ENCODE assay signal across 10 cellular contexts in genomic region chr1:45009296-45009865, GRCh38. TPM values are rescaled to one million over a fixed set of nuclear protein-coding genes. Genes with fewer than 3 reads are reported as not detected.
DNase-seq lines count a peak whose midpoint lies in the region; ATAC-seq, FAIRE-seq and TF ChIP-seq lines count a peak whose summit lies in the region.
"Had no signal": no experiment of that assay in that cellular context is flagged by ENCODE, and none has a peak within 500 bp of the region (broad histone marks: within the 10 kb centered on the region; RNA-seq: fewer than 3 reads in every experiment).

No MANE protein-coding gene starts in this region.

- H3K79me1 ChIP-seq in H1 (ENCODE audit: low read depth, low read length), result no peaks in the 10 kb centered on the region

- H3K9me3 ChIP-seq in Caco-2, result no peaks in the 10 kb centered on the region
- H3K9me3 ChIP-seq in H1 (ENCODE audit: insufficient read depth in 2 of 2, low read depth in 1 of 2, low read length in 1 of 2), result no peaks in the 10 kb centered on the region
- no peaks in the 10 kb centered on the region for H3K9me3 ChIP-seq in parathyroid adenoma (ENCODE audit: control insufficient read depth, low read length)

- H3K23ac ChIP-seq in H1 (ENCODE audit: insufficient read length), result no peak overlapping the region

- no peak overlapping the region for H3K14ac ChIP-seq in H1 (ENCODE audit: insufficient read length)

- H4K91ac ChIP-seq in H1 (replicated peaks; ENCODE audit: insufficient read length, low read length), result no peak overlapping the region

- no peak overlapping the region for H2BK20ac ChIP-seq in H1 (ENCODE audit: low read length)

- no peak overlapping the region for H2BK120ac ChIP-seq in H1 (replicated peaks; ENCODE audit: low read depth, low read length)

- H3K36me3 Mint-ChIP-seq in Caco-2 (ENCODE audit: insufficient read depth, unreplicated experiment), result peaks cover 15% of the 10 kb centered on the region
- peaks cover 46% of the 10 kb centered on the region for H3K36me3 Mint-ChIP-seq in T-cell

- H3K27me3 ChIP-seq in Caco-2 (replicated peaks; ENCODE audit: control insufficient read depth, insufficient read depth, low read length) (no peaks in the 10 kb centered on the region), H1 (replicated peaks in 1 of 4; ENCODE audit: control insufficient read depth in 3 of 4, extremely low read depth in 1 of 4, insufficient read depth in 3 of 4, low read length in 3 of 4) (no peaks in the 10 kb centered on the region), parathyroid adenoma (ENCODE audit: control insufficient read depth, insufficient read depth, low read length) (no peaks in the 10 kb centered on the region)

- H3K4me2 ChIP-seq in H1 (ENCODE audit: insufficient read depth in 1 of 2, low read depth in 2 of 2, low read length in 2 of 2) (peak overlapping the region; percentile 83 to 97; a peak in 2 of 4 replicates), parathyroid adenoma (ENCODE audit: low read length) (peak overlapping the region; percentile 99)

- H3K36me3 ChIP-seq in Caco-2 (ENCODE audit: control insufficient read depth, insufficient read depth, low read length), result no peaks in the 10 kb centered on the region
- peaks cover 5 to 25% (median 9%) of the 10 kb centered on the region in 4 experiments; a peak in 7 of 8 replicates for H3K36me3 ChIP-seq in H1 (ENCODE audit: control insufficient read depth in 2 of 4, insufficient read depth in 4 of 4, low read length in 3 of 4)
- H3K36me3 ChIP-seq in parathyroid adenoma (ENCODE audit: control insufficient read depth, insufficient read depth, low read length), result no peaks in the 10 kb centered on the region

- TF ChIP-seq CTCF in Caco-2 (IDR thresholded peaks at IDR 0.05; ENCODE audit: insufficient read depth in 1 of 2, low read depth in 1 of 2, low read length in 1 of 2, severe bottlenecking in 1 of 2, unreplicated experiment in 1 of 2), result no peak
- TF ChIP-seq CTCF in H1 (IDR thresholded peaks at IDR 0.05; ENCODE audit: control extremely low read depth in 1 of 3, insufficient read depth in 1 of 3, low read depth in 1 of 3, low read length in 3 of 3), result no peak
- no peak for TF ChIP-seq CTCF in parathyroid adenoma (IDR thresholded peaks at IDR 0.05)

- H3K9ac ChIP-seq in H1 (replicated peaks in 1 of 4; ENCODE audit: extremely low read depth in 1 of 4, low read depth in 3 of 4, low read length in 3 of 4) (no peak overlapping the region), parathyroid adenoma (no peak overlapping the region)

- H3K27me3 Mint-ChIP-seq in Caco-2 (ENCODE audit: insufficient read depth, unreplicated experiment), result no peaks in the 10 kb centered on the region
- H3K27me3 Mint-ChIP-seq in T-cell, result no peaks in the 10 kb centered on the region

- H3K4me1 ChIP-seq in Caco-2, result peaks cover 4% of the 10 kb centered on the region; the same call in 1 of the 2 replicates
- peaks cover 5 to 10% (median 6%) of the 10 kb centered on the region in 4 experiments; a peak in 6 of 7 replicates for H3K4me1 ChIP-seq in H1 (replicated peaks in 1 of 4; ENCODE audit: control insufficient read depth in 3 of 4, insufficient read depth in 4 of 4, low read length in 3 of 4)
- peaks cover 4% of the 10 kb centered on the region for H3K4me1 ChIP-seq in parathyroid adenoma

- H3K23me2 ChIP-seq in H1 (ENCODE audit: low read depth, low read length), result peaks cover 10% of the 10 kb centered on the region

- no peak overlapping the region for H3K4me3 ChIP-seq in Caco-2 (ENCODE audit: low read depth, low read length)
- no peak overlapping the region; a peak in 1 of 8 replicates for H3K4me3 ChIP-seq in H1 (ENCODE audit: extremely low read depth in 1 of 4, insufficient read depth in 2 of 4, low read depth in 3 of 4, low read length in 4 of 4)
- peak overlapping the region; percentile 87 for H3K4me3 ChIP-seq in parathyroid adenoma (ENCODE audit: low read depth, low read length)

- H4K8ac ChIP-seq in H1 (ENCODE audit: extremely low read depth, insufficient read depth, low read length), result no peak overlapping the region; the same call in 1 of the 2 replicates

- intact Hi-C loops in Caco-2 (cut with micrococcal nuclease; ENCODE audit: unreplicated experiment), result no loop called here

- no peak overlapping the region for H2BK5ac ChIP-seq in H1 (ENCODE audit: low read depth, low read length)

- ATAC-seq in T-cell (replicated peaks in 1 of 4), result no peak

- POLR2A ChIA-PET in Caco-2 (lab: Charles Lee), result no interaction called here
- POLR2A ChIA-PET in T-cell (lab: Charles Lee), result no interaction called here
- POLR2A ChIA-PET in H1 (lab: Charles Lee; ENCODE audit: partially characterized antibody), result interaction anchor here (1.0 to 3.8 kb wide), 6 partner anchors 13 to 331 kb away, joined by 3 to 26 read pairs (median 4); partner anchors contain the start of genes MUTYH and TOE1

- no peak overlapping the region for H3K18ac ChIP-seq in H1 (ENCODE audit: extremely low read depth, low read length)

- H3K27ac ChIP-seq in H1 (ENCODE audit: low read depth, low read length) (no peak overlapping the region), parathyroid adenoma (no peak overlapping the region)

- H2AK5ac ChIP-seq in H1 (ENCODE audit: low read depth, low read length), result no peak overlapping the region

- H3K27ac Mint-ChIP-seq in Caco-2 (ENCODE audit: unreplicated experiment), result no peak overlapping the region
- H3K27ac Mint-ChIP-seq in T-cell, result peak overlapping the region; percentile 81 to 84

- H3K79me2 ChIP-seq in H1 (ENCODE audit: control insufficient read depth in 1 of 2, insufficient read depth in 2 of 2, low read length in 2 of 2) (no peaks in the 10 kb centered on the region; a peak in 1 of 4 replicates), parathyroid adenoma (no peaks in the 10 kb centered on the region)

- 91% methylated on average over 11 of the region's 11 CpGs; no CpG with 5 or more reads in 1 of the 2 experiments for WGBS in H1 (ENCODE audit: extremely low coverage in 1 of 2, insufficient coverage in 1 of 2, insufficient read length in 1 of 2, insufficient replicate concordance in 2 of 2, low coverage in 1 of 2, low lambda C conversion rate in 2 of 2, missing lambda C conversion rate in 1 of 2), 2 experiments

- CTCF ChIA-PET in Caco-2 (lab: Charles Lee) (interaction anchor here (0.6 kb wide), 1 partner anchor 294 kb away, joined by 4 read pairs; no protein-coding TSS in a partner anchor), T-cell (lab: Charles Lee) (no interaction called here), H1 (lab: Charles Lee; ENCODE audit: partially characterized antibody) (interaction anchor here (0.6 to 15.4 kb wide), 7 partner anchors 9 to 483 kb away, joined by 3 to 424 read pairs (median 6); partner anchors contain the start of gene TESK2)

- H3K9me3 Mint-ChIP-seq in Caco-2 (ENCODE audit: unreplicated experiment) (no peaks in the 10 kb centered on the region), T-cell (no peaks in the 10 kb centered on the region)

- H2BK12ac ChIP-seq in H1 (ENCODE audit: low read depth, low read length), result no peak overlapping the region

- no peak for TF ChIP-seq RAD21 in H1 (IDR thresholded peaks at IDR 0.05 in 1 of 2, conservative IDR thresholded peaks at IDR 0.05 in 1 of 2; ENCODE audit: low read depth in 2 of 2, low read length in 2 of 2)

- H2BK15ac ChIP-seq in H1 (ENCODE audit: low read length), result no peak overlapping the region

- TF ChIP-seq EP300 in H1 (IDR thresholded peaks at IDR 0.05; ENCODE audit: borderline replicate concordance in 1 of 2, low read depth in 2 of 2, low read length in 2 of 2), result no peak

- no TSS peak for BruUV-seq in Caco-2 (replicated peaks; lab: Mats Ljungman, UMichigan)

- no peak overlapping the region for H2AFZ ChIP-seq in H1 (ENCODE audit: low read length)
- no peak overlapping the region for H2AFZ ChIP-seq in parathyroid adenoma

- TF ChIP-seq POLR2A in H1 (IDR thresholded peaks at IDR 0.05; ENCODE audit: control extremely low read depth in 1 of 2, low read depth in 2 of 2, low read length in 2 of 2), result no peak

- peaks cover 0 to 6% of the 10 kb centered on the region in 2 experiments for H4K20me1 ChIP-seq in H1 (replicated peaks in 1 of 2; ENCODE audit: control insufficient read depth in 1 of 2, insufficient read depth in 2 of 2, low read length in 2 of 2)

- DNase-seq in Caco-2 (no peak), T-cell (no peak), H1 (ENCODE audit: low read depth in 1 of 2, low spot score in 2 of 2) (no peak), cerebellar cortex (ENCODE audit: low spot score) (no peak), NCI-H187 treated with DMSO at 0.1 percent for 48 hours (lab: John Stamatoyannopoulos, UW) (no peak), pons (ENCODE audit: low spot score) (no peak)
- no peak for DNase-seq in activated CD4-positive, alpha-beta T cell treated with anti-CD3 and anti-CD28 coated beads for 1 hour
- DNase-seq: activated gamma-delta T cell, NCI-H2227 treated with DMSO at 0.1 percent for 48 hours had no signal

- no peak overlapping the region for H4K5ac ChIP-seq in H1 (ENCODE audit: insufficient read length, low read depth, low read length)

- H3K4ac ChIP-seq in H1 (replicated peaks; ENCODE audit: insufficient read length, low read depth, low read length), result no peak overlapping the region

- H3K4me1 Mint-ChIP-seq in Caco-2 (ENCODE audit: low read depth, unreplicated experiment), result no peaks in the 10 kb centered on the region
- H3K4me1 Mint-ChIP-seq in T-cell, result peaks cover 47 to 51% (median 49%) of the 10 kb centered on the region in 3 donors

- peak overlapping the region; percentile 71 for H3K4me3 Mint-ChIP-seq in Caco-2 (ENCODE audit: unreplicated experiment)
- peak overlapping the region; percentile 81 to 94 (median 90) for H3K4me3 Mint-ChIP-seq in T-cell

- no peak for FAIRE-seq in H1 (lab: Jason Lieb, UNC)

- no peak overlapping the region for H3K56ac ChIP-seq in H1 (replicated peaks; ENCODE audit: insufficient read length, low read depth, low read length)

RNA-seq across cellular contexts. Expression of gene HECTD3, which starts 1.7 kb away (rescaled TPM):
- total RNA-seq in Caco-2 (2022) (28.8 and 29.4 TPM in 2 replicates), T-cell (10 to 100 TPM; 41.5 to 59.8 (median 55.4) TPM)
- 31.1 and 32.9 TPM in 2 replicates for total RNA-seq in H1 (2021; fragmentation: NEBNext Ultra II Directional; extraction: Animal tissue kit (Norgen Biotek cat#: 25700))
- polyA plus RNA-seq in H1 (2011; rRNA removed), result 51.6 and 52.7 TPM in 2 replicates
- polyA plus RNA-seq in H1 (2011; cell fraction: cytosol; rRNA removed), result 36.1 TPM
- polyA plus RNA-seq in H1 (2011; cell fraction: nucleus; rRNA removed), result 54.0 TPM
- 31.5 to 38.4 TPM (median 36.8 TPM) in 4 replicates for polyA plus RNA-seq in H1 (2012, experiment 1 of 2)
- polyA plus RNA-seq in H1 (2012, experiment 2 of 2), result 40.8 TPM
- polyA plus RNA-seq in H1 (2013, experiment 1 of 2), result 23.2 TPM
- polyA plus RNA-seq in H1 (2013, experiment 2 of 2), result 22.1 TPM
- polyA minus RNA-seq in H1 (2011; rRNA and poly(A)+ RNA removed), result 48.2 and 48.8 TPM in 2 replicates
- polyA minus RNA-seq in H1 (2011; cell fraction: cytosol; rRNA and poly(A)+ RNA removed), result 21.4 TPM
- polyA minus RNA-seq in H1 (2011; cell fraction: nucleus; rRNA and poly(A)+ RNA removed), result 14.6 TPM

RNA-seq across cellular contexts. Expression of gene UROD, which starts 2.7 kb away (rescaled TPM):
- 44.8 and 54.3 TPM in 2 replicates for total RNA-seq in Caco-2 (2022)
- total RNA-seq in T-cell, result 10 to 100 TPM; 52.0 to 58.6 (median 57.3) TPM
- 86.6 TPM in 2 replicates for total RNA-seq in H1 (2021; fragmentation: NEBNext Ultra II Directional; extraction: Animal tissue kit (Norgen Biotek cat#: 25700))
- 210 and 220 TPM in 2 replicates for polyA plus RNA-seq in H1 (2011; rRNA removed)
- 197 TPM for polyA plus RNA-seq in H1 (2011; cell fraction: cytosol; rRNA removed)
- 231 TPM for polyA plus RNA-seq in H1 (2011; cell fraction: nucleus; rRNA removed)
- 81.1 to 107 TPM (median 105 TPM) in 4 replicates for polyA plus RNA-seq in H1 (2012, experiment 1 of 2)
- 151 TPM for polyA plus RNA-seq in H1 (2012, experiment 2 of 2)
- 73.5 TPM for polyA plus RNA-seq in H1 (2013, experiment 1 of 2)
- polyA plus RNA-seq in H1 (2013, experiment 2 of 2), result 69.4 TPM
- polyA minus RNA-seq in H1 (2011; rRNA and poly(A)+ RNA removed), result 111 and 119 TPM in 2 replicates
- polyA minus RNA-seq in H1 (2011; cell fraction: cytosol; rRNA and poly(A)+ RNA removed), result 44.8 TPM
- polyA minus RNA-seq in H1 (2011; cell fraction: nucleus; rRNA and poly(A)+ RNA removed), result 58.1 TPM

RNA-seq across cellular contexts. Expression of gene EIF2B3, which starts 23.0 kb away (rescaled TPM):
- total RNA-seq in Caco-2 (2022) (22.5 and 24.3 TPM in 2 replicates), T-cell (10 to 100 TPM; 14.6 to 18.3 (median 15.5) TPM)
- 31.2 and 34.5 TPM in 2 replicates for total RNA-seq in H1 (2021; fragmentation: NEBNext Ultra II Directional; extraction: Animal tissue kit (Norgen Biotek cat#: 25700))
- polyA plus RNA-seq in H1 (2011; rRNA removed), result 11.9 and 19.1 TPM in 2 replicates
- 28.2 TPM for polyA plus RNA-seq in H1 (2011; cell fraction: cytosol; rRNA removed)
- 7.4 TPM for polyA plus RNA-seq in H1 (2011; cell fraction: nucleus; rRNA removed)
- 27.6 to 34.4 TPM (median 29.1 TPM) in 4 replicates for polyA plus RNA-seq in H1 (2012, experiment 1 of 2)
- polyA plus RNA-seq in H1 (2012, experiment 2 of 2), result 4.4 TPM
- polyA plus RNA-seq in H1 (2013, experiment 1 of 2), result 24.1 TPM
- 24.9 TPM for polyA plus RNA-seq in H1 (2013, experiment 2 of 2)
- 24.6 and 30.0 TPM in 2 replicates for polyA minus RNA-seq in H1 (2011; rRNA and poly(A)+ RNA removed)
- polyA minus RNA-seq in H1 (2011; cell fraction: cytosol; rRNA and poly(A)+ RNA removed), result 13.4 TPM
- polyA minus RNA-seq in H1 (2011; cell fraction: nucleus; rRNA and poly(A)+ RNA removed), result 28.6 TPM

Comparison
In these comparisons a context has a peak if more than half of its experiments do, and no peak if none do; other contexts are left out.
1. CTCF ChIA-PET loops: an anchor here in Caco-2 (0.6 kb wide) and H1 (0.6 to 15.4 kb wide); none called in T-cell.